In the genomic region with DNA sequence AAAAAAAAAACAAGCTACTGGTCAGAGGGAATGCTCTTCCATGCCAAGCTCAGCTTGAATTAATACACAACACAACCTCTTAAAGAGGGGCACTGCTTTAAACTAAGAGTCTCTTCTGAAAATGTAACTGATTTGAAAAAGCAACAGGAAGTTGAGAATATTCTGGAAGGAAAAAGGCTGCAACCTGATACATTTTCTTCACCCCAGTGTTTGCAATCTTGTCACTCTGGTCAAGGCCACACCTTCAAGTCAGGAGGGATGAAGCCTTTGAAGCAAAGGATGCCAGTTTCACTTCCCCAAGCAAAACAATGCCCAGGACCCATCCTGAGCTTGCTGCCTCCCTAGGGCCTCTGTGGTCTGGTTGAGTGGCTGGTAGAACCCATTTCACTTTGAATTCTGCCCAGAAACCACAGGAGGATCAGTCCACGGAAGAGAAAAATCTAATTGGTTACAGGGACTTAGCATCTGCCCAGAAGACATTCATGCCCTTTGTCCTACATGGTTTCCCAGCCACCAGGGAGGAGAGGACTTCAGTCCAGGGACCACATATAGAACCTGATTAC, we compare ENCODE assay signal across 8 cellular contexts.
DNase-seq lines count a peak whose midpoint lies in the region; ATAC-seq and TF ChIP-seq lines count a peak whose summit lies in the region.

No MANE protein-coding gene starts in this region.

- no peak overlapping the region for H3K27ac ChIP-seq in ACC112 (ENCODE audit: low read depth, low read length)

- peak; percentile 71 for DNase-seq in astrocyte of the cerebellum (ENCODE audit: low read depth)
- DNase-seq in T-helper 2 cell = no peak
- DNase-seq in NK-92 treated with Interleukin-12 subunit alpha and Interleukin-12 subunit beta, amount 100 ng/mL, for 24 hours (lab: John Stamatoyannopoulos, UW) = no peak
- DNase-seq in activated T-cell treated with anti-CD3 and anti-CD28 coated beads, Interleukin-2, amount 50 U/mL, for 48 hours = no peak
- no peak for DNase-seq in NCI-H2029 (lab: John Stamatoyannopoulos, UW)

- in situ Hi-C loops in astrocyte of the cerebellum (cut with HindIII; ENCODE audit: low sequenced_read_pairs) = no loop called here

- peaks cover 27% of the 10 kb centered on the region for H3K4me1 ChIP-seq in ACC112 (ENCODE audit: control insufficient read depth, insufficient read depth, low read length, unreplicated experiment)

- H3K4me3 ChIP-seq in ACC112 (ENCODE audit: low read depth, low read length) (no peak overlapping the region), astrocyte of the cerebellum (ENCODE audit: low read depth, low read length) (peak overlapping the region; percentile 7)

- no peak for TF ChIP-seq CTCF in astrocyte of the cerebellum (IDR thresholded peaks at IDR 0.05; ENCODE audit: low read depth, low read length, missing control alignments)

- no peaks in the 10 kb centered on the region for H3K36me3 ChIP-seq in ACC112 (ENCODE audit: insufficient read depth, low read length)

- peak; percentile 72 for ATAC-seq in GM21367 (IDR thresholded peaks at IDR 0.05; ENCODE audit: unreplicated experiment)
- ATAC-seq in HG03460 (IDR thresholded peaks at IDR 0.05; ENCODE audit: unreplicated experiment) = peak; percentile 57

- peak overlapping the region; percentile 20 for H2AFZ ChIP-seq in ACC112 (ENCODE audit: low read length, unreplicated experiment)

- H3K79me2 ChIP-seq in ACC112 (ENCODE audit: control insufficient read depth, insufficient read depth, low read length, unreplicated experiment) = peaks cover 9% of the 10 kb centered on the region

- no peaks in the 10 kb centered on the region for H3K27me3 ChIP-seq in ACC112 (ENCODE audit: insufficient read depth, low read length)
